ENCODE assay signal across 13 cellular contexts in genomic region chr15:96261575-96262034, GRCh38.
DNase-seq lines count a peak whose midpoint lies in the region; ATAC-seq and TF ChIP-seq lines count a peak whose summit lies in the region.
"Had no signal": no experiment of that assay in that cellular context is flagged by ENCODE, and none has a peak within 500 bp of the region (broad histone marks: within the 10 kb centered on the region; RNA-seq: fewer than 3 reads in every experiment).

No MANE protein-coding gene starts in this region.

- no peaks in the 10 kb centered on the region for H3K36me3 ChIP-seq in GM06990 (ENCODE audit: control insufficient read depth, insufficient read depth, low read length)
- H3K36me3 ChIP-seq: tibial artery had no signal

- H3K36me3 Mint-ChIP-seq in progenitor cell of endocrine pancreas (ENCODE audit: insufficient read depth): no peaks in the 10 kb centered on the region

- ATAC-seq in GM21515 (IDR thresholded peaks at IDR 0.05; ENCODE audit: unreplicated experiment) (peak; percentile 66), HG03135 (IDR thresholded peaks at IDR 0.05; ENCODE audit: unreplicated experiment) (peak; percentile 74)
- ATAC-seq: activated CD8-positive, alpha-beta T cell treated with anti-CD3 and anti-CD28 coated beads, Interleukin-2, amount 10 ng/mL, durations not matched to agents 7 days and 5 days had no signal

- DNase-seq in GM06990 (ENCODE audit: extremely low read depth, insufficient read length) (peak; percentile 17), foreskin melanocyte (peak; percentile 19), progenitor cell of endocrine pancreas (ENCODE audit: low spot score, unreplicated experiment) (no peak), GDM1 (lab: John Stamatoyannopoulos, UW) (no peak), NCI-H524 treated with DMSO at 0.1 percent for 48 hours (lab: John Stamatoyannopoulos, UW) (no peak), EL (no peak)
- DNase-seq: activated CD8-positive, alpha-beta T cell treated with anti-CD3 and anti-CD28 coated beads, Interleukin-2, amount 10 ng/mL, durations not matched to agents 7 days and 5 days; aorta; H7; NCI-H526 treated with DMSO at 0.1 percent for 48 hours; tibial artery had no signal

- no peak overlapping the region for H3K4me3 ChIP-seq in GM06990 (replicated peaks; ENCODE audit: low read depth, low read length)
- H3K4me3 ChIP-seq: tibial artery had no signal

- no peaks in the 10 kb centered on the region for H3K27me3 Mint-ChIP-seq in progenitor cell of endocrine pancreas

- H3K4me1 Mint-ChIP-seq in progenitor cell of endocrine pancreas (ENCODE audit: low read depth): peaks cover 46% of the 10 kb centered on the region

- no peak for TF ChIP-seq CTCF in GM06990 (IDR thresholded peaks at IDR 0.05; ENCODE audit: insufficient read depth, low read length, poor library complexity, severe bottlenecking)
- TF ChIP-seq CTCF in progenitor cell of endocrine pancreas (IDR thresholded peaks at IDR 0.05; ENCODE audit: unreplicated experiment): no peak

- no peak overlapping the region for H3K27ac Mint-ChIP-seq in progenitor cell of endocrine pancreas
- H3K27ac Mint-ChIP-seq: activated CD8-positive, alpha-beta T cell treated with anti-CD3 and anti-CD28 coated beads, Interleukin-2, amount 10 ng/mL, durations not matched to agents 7 days and 5 days had no signal

- no peaks in the 10 kb centered on the region for H3K27me3 ChIP-seq in GM06990 (replicated peaks; ENCODE audit: control insufficient read depth, insufficient read depth, low read length)
- H3K27me3 ChIP-seq: tibial artery had no signal

- no peak overlapping the region for H3K4me3 Mint-ChIP-seq in progenitor cell of endocrine pancreas (ENCODE audit: low read depth)
- H3K4me3 Mint-ChIP-seq: activated CD8-positive, alpha-beta T cell treated with anti-CD3 and anti-CD28 coated beads, Interleukin-2, amount 10 ng/mL, durations not matched to agents 7 days and 5 days had no signal

- H3K9me3 Mint-ChIP-seq in progenitor cell of endocrine pancreas (ENCODE audit: low read depth): no peaks in the 10 kb centered on the region

Comparison
In these comparisons a context has a peak if more than half of its experiments do, and no peak if none do; other contexts are left out.
1. DNase-seq: peak in GM06990 (single experiment) and foreskin melanocyte (single experiment); none in progenitor cell of endocrine pancreas (single experiment), GDM1 (single experiment), NCI-H524 treated with DMSO at 0.1 percent for 48 hours (single experiment) and EL (single experiment).